Comparison of ENCODE assay signal across 32 cellular contexts in the genomic region with DNA sequence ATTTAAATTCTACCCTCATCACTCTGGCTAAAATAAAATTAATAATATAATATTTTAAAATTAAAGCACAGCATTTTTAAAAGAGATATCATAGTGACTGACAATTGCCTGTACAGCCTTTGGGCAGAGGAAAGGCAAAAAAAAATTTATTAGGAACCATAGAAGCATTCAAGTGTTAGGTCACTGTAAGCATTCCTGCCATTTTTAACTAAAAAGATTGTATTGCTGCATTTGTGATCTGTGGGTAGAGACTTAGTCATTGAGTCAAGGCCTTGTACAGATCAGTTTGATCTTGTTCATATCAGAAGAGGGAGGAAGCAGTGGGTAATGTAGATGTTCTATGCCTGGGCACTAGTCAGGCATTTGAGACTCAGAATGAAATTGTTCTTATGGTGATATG.
"Had no signal": no experiment of that assay in that cellular context is flagged by ENCODE, and none has a peak within 500 bp of the region (broad histone marks: within the 10 kb centered on the region; RNA-seq: fewer than 3 reads in every experiment).

No MANE protein-coding gene starts in this region.

- H3K4me3 ChIP-seq: body of pancreas, cardiac muscle cell, colonic mucosa, esophagus squamous epithelium had no signal

- FAIRE-seq: endometrium, endothelial cell of umbilical vein, frontal cortex had no signal

- H3K27ac ChIP-seq: body of pancreas, cardiac muscle cell, colonic mucosa, epithelial cell of prostate, esophagus squamous epithelium, WERI-Rb-1 had no signal

- DNase-seq: activated B cell treated with CpG ODN at 0.5 μM for 24 hours; activated CD4-positive, alpha-beta memory T cell treated with anti-CD3 and anti-CD28 coated beads for 36 hours; activated CD4-positive, alpha-beta T cell treated with anti-CD3 and anti-CD28 coated beads for 36 hours; activated CD8-positive, alpha-beta memory T cell treated with anti-CD3 and anti-CD28 coated beads, Interleukin-2, amount 10 ng/mL, durations not matched to agents 7 days and 5 days; activated CD8-positive, alpha-beta memory T cell treated with anti-CD3 and anti-CD28 coated beads, Interleukin-2, amount 50 U/mL, for 4 hours; activated CD8-positive, alpha-beta T cell treated with anti-CD3 and anti-CD28 coated beads, Interleukin-2, amount 10 ng/mL, durations not matched to agents 7 days and 5 days; activated gamma-delta T cell; activated naive CD4-positive, alpha-beta T cell; activated naive CD4-positive, alpha-beta T cell treated with anti-CD3 and anti-CD28 coated beads, Interleukin-2, amount 10 ng/mL, durations not matched to agents 7 days and 5 days; activated naive CD8-positive, alpha-beta T cell treated with anti-CD3 and anti-CD28 coated beads, Interleukin-2, amount 10 ng/mL, durations not matched to agents 7 days and 5 days; activated T-cell treated with anti-CD3 and anti-CD28 coated beads, Interleukin-2, amount 50 U/mL, for 1 hour; activated T-cell treated with anti-CD3 and anti-CD28 coated beads, Interleukin-2, amount 50 U/mL, for 48 hours; amygdala; aorta; body of pancreas; central memory CD4-positive, alpha-beta T cell; cerebellar nuclear complex; colonic mucosa; effector CD8-positive, alpha-beta T cell; esophagus squamous epithelium; head of caudate nucleus; T-helper 1 cell; T-helper 17 cell; T1000; WERI-Rb-1 had no signal

- H3K36me3 ChIP-seq: cardiac muscle cell, colonic mucosa, esophagus squamous epithelium, WERI-Rb-1 had no signal

- ATAC-seq: activated CD4-positive, alpha-beta T cell treated with anti-CD3 and anti-CD28 coated beads for 36 hours; activated CD4-positive, CD25-positive, alpha-beta regulatory T cell treated with anti-CD3 and anti-CD28 coated beads, Interleukin-2, amount 50 U/mL, for 24 hours; activated CD8-positive, alpha-beta memory T cell treated with anti-CD3 and anti-CD28 coated beads, Interleukin-2, amount 10 ng/mL, durations not matched to agents 7 days and 5 days; activated CD8-positive, alpha-beta T cell treated with anti-CD3 and anti-CD28 coated beads, Interleukin-2, amount 10 ng/mL, durations not matched to agents 7 days and 5 days; activated naive CD4-positive, alpha-beta T cell treated with anti-CD3 and anti-CD28 coated beads, Interleukin-2, amount 50 U/mL, for 72 hours; body of pancreas; T-helper 17 cell had no signal

- H3K27me3 ChIP-seq: body of pancreas, cardiac muscle cell, colonic mucosa, esophagus squamous epithelium had no signal

- H3K9me3 ChIP-seq: body of pancreas, colonic mucosa, esophagus squamous epithelium had no signal

- H3K4me1 ChIP-seq: body of pancreas, colonic mucosa, esophagus squamous epithelium had no signal
